31 cellular contexts compared by ENCODE assay signal in the genomic region with DNA sequence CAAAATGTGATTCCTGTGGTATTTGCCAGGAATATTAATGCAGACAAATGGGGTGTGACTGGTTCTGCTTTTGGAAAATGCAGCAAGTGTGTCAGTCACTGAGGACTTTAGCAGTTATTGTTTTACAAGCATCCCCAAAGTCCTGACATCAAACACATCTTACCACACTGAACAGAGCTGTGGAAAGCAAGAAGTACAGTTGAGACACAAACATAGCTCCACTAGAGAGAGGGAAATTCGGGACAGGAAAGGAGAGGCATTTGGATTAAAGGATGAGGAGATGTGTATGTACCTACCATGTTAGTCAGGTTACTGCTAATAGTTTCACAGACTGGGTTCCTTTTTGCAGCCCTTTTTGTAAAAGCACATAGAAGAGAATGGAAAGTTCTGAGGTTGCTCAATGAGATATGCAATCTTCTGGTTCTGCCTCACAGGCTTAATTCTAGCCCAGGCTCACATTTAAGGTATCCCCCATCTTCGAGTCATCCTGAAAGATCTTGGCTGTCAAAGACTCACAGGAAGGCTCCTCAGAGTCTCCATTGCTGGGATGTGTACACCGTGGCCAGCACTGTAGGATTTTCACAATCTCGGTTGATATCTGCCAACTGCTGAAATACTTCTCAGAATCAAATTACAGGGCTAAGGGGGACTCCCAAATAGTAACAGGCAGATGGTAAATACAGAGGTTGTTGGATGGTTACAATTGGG.
"Had no signal": no experiment of that assay in that cellular context is flagged by ENCODE, and none has a peak within 500 bp of the region (broad histone marks: within the 10 kb centered on the region; RNA-seq: fewer than 3 reads in every experiment).

No MANE protein-coding gene starts in this region.

- H3K4me1 Mint-ChIP-seq: activated naive CD4-positive, alpha-beta T cell treated with anti-CD3 and anti-CD28 coated beads, Interleukin-2, amount 50 U/mL, for 24 hours had no signal

- H3K36me3 ChIP-seq: brain microvascular endothelial cell, MG63 had no signal

- H3K4me2 ChIP-seq: KMS-11, SK-N-SH had no signal

- H3K9me3 ChIP-seq: MG63, SK-N-SH had no signal

- H3K9me3 Mint-ChIP-seq: activated naive CD4-positive, alpha-beta T cell treated with anti-CD3 and anti-CD28 coated beads, Interleukin-2, amount 50 U/mL, for 24 hours; activated T-helper 1 cell treated with anti-CD3 and anti-CD28 coated beads, Interleukin-12 subunit alpha, Interleukin-12 subunit beta, Interleukin-2, Interleukin-4 antibody, amounts not matched to agents 30 ng/mL and 10 ng/mL and 1 ng/mL, durations not matched to agents 14 hours and 24 hours and 36 hours had no signal

- H3K4me3 Mint-ChIP-seq: activated CD8-positive, alpha-beta T cell treated with anti-CD3 and anti-CD28 coated beads, Interleukin-2, amount 10 ng/mL, durations not matched to agents 7 days and 5 days; activated naive CD4-positive, alpha-beta T cell treated with anti-CD3 and anti-CD28 coated beads, Interleukin-2, amount 50 U/mL, for 24 hours; activated T-helper 1 cell treated with anti-CD3 and anti-CD28 coated beads, Interleukin-12 subunit alpha, Interleukin-12 subunit beta, Interleukin-2, Interleukin-4 antibody, amounts not matched to agents 30 ng/mL and 10 ng/mL and 1 ng/mL, durations not matched to agents 14 hours and 24 hours and 36 hours had no signal

- H3K27me3 ChIP-seq: brain microvascular endothelial cell, SJCRH30 had no signal

- H3K27ac ChIP-seq: brain microvascular endothelial cell, KMS-11, RWPE1, SJCRH30 had no signal

- H3K27ac Mint-ChIP-seq: activated CD8-positive, alpha-beta T cell treated with anti-CD3 and anti-CD28 coated beads, Interleukin-2, amount 10 ng/mL, durations not matched to agents 7 days and 5 days; activated naive CD4-positive, alpha-beta T cell treated with anti-CD3 and anti-CD28 coated beads, Interleukin-2, amount 50 U/mL, for 24 hours; activated T-helper 1 cell treated with anti-CD3 and anti-CD28 coated beads, Interleukin-12 subunit alpha, Interleukin-12 subunit beta, Interleukin-2, Interleukin-4 antibody, amounts not matched to agents 30 ng/mL and 10 ng/mL and 1 ng/mL, durations not matched to agents 14 hours and 24 hours and 36 hours had no signal

- DNase-seq: activated CD4-positive, alpha-beta T cell treated with anti-CD3 and anti-CD28 coated beads for 4 hours; activated CD8-positive, alpha-beta memory T cell treated with anti-CD3 and anti-CD28 coated beads, Interleukin-2, amount 50 U/mL, for 48 hours; activated CD8-positive, alpha-beta T cell treated with anti-CD3 and anti-CD28 coated beads, Interleukin-2, amount 10 ng/mL, durations not matched to agents 7 days and 5 days; activated effector memory CD4-positive, alpha-beta T cell treated with Interleukin-2 at 50 U/mL for 16 hours; activated naive CD4-positive, alpha-beta T cell; activated T-cell treated with anti-CD3 and anti-CD28 coated beads, Interleukin-2, amount 50 U/mL, for 1 hour; amygdala; brain microvascular endothelial cell; MG63; MV-4-11; NCI-H1092 treated with DMSO at 0.1 percent for 48 hours; NCI-H1417 treated with DMSO at 0.1 percent for 48 hours; NCI-H1694; NCI-H2029; NCI-H2107; NCI-H2171 treated with DMSO at 0.1 percent for 48 hours; NCI-H345; NCI-H510A; NCI-H69; NK-92 treated with Interleukin-12 subunit alpha and Interleukin-12 subunit beta, amount 100 ng/mL, for 24 hours; OCI-M1; Right ventricle myocardium superior; SJCRH30; SK-N-SH; T-helper 1 cell had no signal

- H3K36me3 Mint-ChIP-seq: activated naive CD4-positive, alpha-beta T cell treated with anti-CD3 and anti-CD28 coated beads, Interleukin-2, amount 50 U/mL, for 24 hours had no signal

- ATAC-seq: activated CD4-positive, CD25-positive, alpha-beta regulatory T cell treated with anti-CD3 and anti-CD28 coated beads, Interleukin-2, amount 50 U/mL, for 24 hours; activated CD8-positive, alpha-beta T cell treated with anti-CD3 and anti-CD28 coated beads, Interleukin-2, amount 10 ng/mL, durations not matched to agents 7 days and 5 days; Panc1 had no signal

- H3K9ac ChIP-seq: KMS-11, SK-N-SH had no signal

- H3K4me3 ChIP-seq: MG63, SJCRH30 had no signal
